In the genomic region with DNA sequence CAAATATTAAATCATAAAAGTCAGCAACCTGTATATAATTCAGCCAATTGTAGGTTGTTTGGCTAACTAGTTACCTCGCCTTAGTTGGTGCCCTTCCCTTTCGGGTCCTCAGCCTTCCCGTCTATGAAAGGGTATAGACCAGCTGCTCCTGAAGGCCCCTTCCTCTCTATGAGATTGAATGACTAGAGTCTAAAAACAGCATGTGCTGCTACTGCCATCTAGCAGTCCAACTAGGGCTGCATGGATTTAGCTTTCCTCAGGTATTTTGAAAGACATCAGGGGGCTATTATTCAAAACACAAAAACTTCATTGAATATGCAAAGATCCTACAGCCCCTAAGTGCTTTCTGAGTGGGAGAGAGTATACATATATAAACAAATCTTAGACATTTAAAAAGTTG, we compare ENCODE assay signal across 1 cellular context.
TF ChIP-seq lines count a peak whose summit lies in the region.

No MANE protein-coding gene starts in this region.

TF ChIP-seq in HEK293, 187 proteins besides CTCF, POLR2A, EP300 and RAD21 (continued from another document):
- TF ChIP-seq ZBTB21 (tag by site-specific recombination; IDR thresholded peaks at IDR 0.05) = no peak
